In genomic region chr12:63930971-63931370, GRCh38 we compare ENCODE assay signal across 23 cellular contexts.
DNase-seq lines count a peak whose midpoint lies in the region; ATAC-seq and TF ChIP-seq lines count a peak whose summit lies in the region.
"Had no signal": no experiment of that assay in that cellular context is flagged by ENCODE, and none has a peak within 500 bp of the region (broad histone marks: within the 10 kb centered on the region; RNA-seq: fewer than 3 reads in every experiment).

No MANE protein-coding gene starts in this region.

- peak; percentile 26 for ATAC-seq in activated T-helper 17 cell treated with anti-CD3 and anti-CD28 coated beads, Interleukin-2, amount 50 U/mL, for 72 hours (replicated peaks)
- ATAC-seq in sciatic nerve, result peak; percentile 55
- ATAC-seq: stimulated activated naive CD8-positive, alpha-beta T cell treated with anti-CD3 and anti-CD28 coated beads, Interleukin-15, amount 100 ng/mL, for 72 hours had no signal

- peaks cover 11% of the 10 kb centered on the region for H3K4me1 ChIP-seq in fibroblast of lung (ENCODE audit: control insufficient read depth, extremely low read depth, insufficient read depth, low read length)
- no peaks in the 10 kb centered on the region for H3K4me1 ChIP-seq in SJCRH30
- H3K4me1 ChIP-seq in neural progenitor cell, result no peaks in the 10 kb centered on the region
- no peaks in the 10 kb centered on the region for H3K4me1 ChIP-seq in endodermal cell (ENCODE audit: control insufficient read depth, insufficient read depth, low read length)
- no peaks in the 10 kb centered on the region for H3K4me1 ChIP-seq in ascending aorta
- H3K4me1 ChIP-seq: BLaER1, parathyroid adenoma had no signal

- H3K9ac ChIP-seq in fibroblast of lung (ENCODE audit: insufficient read depth, low read length) (no peak overlapping the region), neural progenitor cell (no peak overlapping the region), endodermal cell (ENCODE audit: extremely low read depth, low read length, poor library complexity, severe bottlenecking) (no peak overlapping the region)
- H3K9ac ChIP-seq: BLaER1, parathyroid adenoma had no signal

- H3K9me3 ChIP-seq in fibroblast of lung (ENCODE audit: control insufficient read depth, insufficient read depth, low read depth, low read length), result no peaks in the 10 kb centered on the region
- H3K9me3 ChIP-seq in SJCRH30 (replicated peaks), result no peaks in the 10 kb centered on the region
- H3K9me3 ChIP-seq in neural progenitor cell (ENCODE audit: low read depth), result no peaks in the 10 kb centered on the region
- no peaks in the 10 kb centered on the region for H3K9me3 ChIP-seq in endodermal cell (ENCODE audit: control insufficient read depth, low read length)
- no peaks in the 10 kb centered on the region for H3K9me3 ChIP-seq in ascending aorta
- H3K9me3 ChIP-seq: BLaER1, heart left ventricle, vagina had no signal

- H3K27me3 Mint-ChIP-seq in activated T-helper 17 cell treated with anti-CD3 and anti-CD28 coated beads, Interleukin-2, amount 50 U/mL, for 72 hours, result peaks cover 35% of the 10 kb centered on the region
- H3K27me3 Mint-ChIP-seq in neural progenitor cell (ENCODE audit: insufficient read depth, low read depth) (no peaks in the 10 kb centered on the region), endodermal cell (ENCODE audit: insufficient read depth) (no peaks in the 10 kb centered on the region)

- H2AFZ ChIP-seq in fibroblast of lung (ENCODE audit: low read length) (no peak overlapping the region), neural progenitor cell (replicated peaks) (no peak overlapping the region)
- H2AFZ ChIP-seq: parathyroid adenoma had no signal

- H3K27ac ChIP-seq in fibroblast of lung (ENCODE audit: insufficient read depth, low read length) (peak overlapping the region; percentile 18), SJCRH30 (no peak overlapping the region), neural progenitor cell (no peak overlapping the region), endodermal cell (ENCODE audit: low read depth, low read length) (no peak overlapping the region), ascending aorta (no peak overlapping the region)
- H3K27ac ChIP-seq: BLaER1, heart left ventricle, parathyroid adenoma, vagina had no signal

- no peaks in the 10 kb centered on the region for H3F3A ChIP-seq in neural progenitor cell (ENCODE audit: low read depth)

- H4K20me1 ChIP-seq in fibroblast of lung (ENCODE audit: control insufficient read depth, extremely low read depth, insufficient read depth, low read length) (no peaks in the 10 kb centered on the region), neural progenitor cell (ENCODE audit: low read depth) (no peaks in the 10 kb centered on the region)
- H4K20me1 ChIP-seq: BLaER1 had no signal

- H3K4me3 Mint-ChIP-seq in activated T-helper 17 cell treated with anti-CD3 and anti-CD28 coated beads, Interleukin-2, amount 50 U/mL, for 72 hours, result no peak overlapping the region
- H3K4me3 Mint-ChIP-seq in neural progenitor cell (no peak overlapping the region), endodermal cell (no peak overlapping the region)
- H3K4me3 Mint-ChIP-seq: activated naive CD4-positive, alpha-beta T cell treated with anti-CD3 and anti-CD28 coated beads for 36 hours; stimulated activated naive CD8-positive, alpha-beta T cell treated with anti-CD3 and anti-CD28 coated beads, Interleukin-15, amount 100 ng/mL, for 72 hours had no signal

- WGBS in endodermal cell (ENCODE audit: insufficient coverage in 1 of 2, insufficient read length in 1 of 2), 2 experiments, result 83 to 89% methylated on average over 2 to 3 of the region's 3 CpGs

- no peaks in the 10 kb centered on the region for H3K27me3 ChIP-seq in fibroblast of lung (ENCODE audit: control insufficient read depth, insufficient read depth, low read length)
- no peaks in the 10 kb centered on the region for H3K27me3 ChIP-seq in SJCRH30
- no peaks in the 10 kb centered on the region for H3K27me3 ChIP-seq in neural progenitor cell
- no peaks in the 10 kb centered on the region for H3K27me3 ChIP-seq in endodermal cell (ENCODE audit: control insufficient read depth, insufficient read depth, low read length, poor library complexity, severe bottlenecking)
- no peaks in the 10 kb centered on the region for H3K27me3 ChIP-seq in ascending aorta
- H3K27me3 ChIP-seq: BLaER1, heart left ventricle, vagina had no signal

- H3K79me2 ChIP-seq in fibroblast of lung (ENCODE audit: control insufficient read depth, insufficient read depth, low read length), result peaks cover 74% of the 10 kb centered on the region
- no peaks in the 10 kb centered on the region for H3K79me2 ChIP-seq in neural progenitor cell (ENCODE audit: low read depth)

- no peaks in the 10 kb centered on the region for H3K9me3 Mint-ChIP-seq in activated T-helper 17 cell treated with anti-CD3 and anti-CD28 coated beads, Interleukin-2, amount 50 U/mL, for 72 hours
- peaks cover 9% of the 10 kb centered on the region for H3K9me3 Mint-ChIP-seq in neural progenitor cell
- H3K9me3 Mint-ChIP-seq in endodermal cell, result peaks cover 2% of the 10 kb centered on the region
- H3K9me3 Mint-ChIP-seq: activated naive CD4-positive, alpha-beta T cell treated with anti-CD3 and anti-CD28 coated beads for 36 hours; stimulated activated naive CD8-positive, alpha-beta T cell treated with anti-CD3 and anti-CD28 coated beads, Interleukin-15, amount 100 ng/mL, for 72 hours had no signal

- peak overlapping the region; percentile 55 for H3K4me2 ChIP-seq in fibroblast of lung (ENCODE audit: extremely low read depth, insufficient read depth, low read length)
- no peak overlapping the region for H3K4me2 ChIP-seq in neural progenitor cell
- H3K4me2 ChIP-seq: BLaER1 had no signal

- H3K4me3 ChIP-seq in fibroblast of lung (replicated peaks in 1 of 4; ENCODE audit: control extremely low read depth in 1 of 4, insufficient read depth in 1 of 4, low read depth in 3 of 4, low read length in 4 of 4) (peak overlapping the region in 1 of 4 experiments; percentile 18), SJCRH30 (no peak overlapping the region), neural progenitor cell (no peak overlapping the region), endodermal cell (ENCODE audit: low read length) (no peak overlapping the region), ascending aorta (no peak overlapping the region)
- H3K4me3 ChIP-seq: BLaER1, heart left ventricle, vagina had no signal

- H3K27ac Mint-ChIP-seq in activated T-helper 17 cell treated with anti-CD3 and anti-CD28 coated beads, Interleukin-2, amount 50 U/mL, for 72 hours, result no peak overlapping the region
- H3K27ac Mint-ChIP-seq in neural progenitor cell (no peak overlapping the region), endodermal cell (no peak overlapping the region)
- H3K27ac Mint-ChIP-seq: activated naive CD4-positive, alpha-beta T cell treated with anti-CD3 and anti-CD28 coated beads for 36 hours; stimulated activated naive CD8-positive, alpha-beta T cell treated with anti-CD3 and anti-CD28 coated beads, Interleukin-15, amount 100 ng/mL, for 72 hours had no signal

- intact Hi-C loops in sciatic nerve (cut with DNase I) (no loop called here), ascending aorta (cut with DNase I) (no loop called here)

- H3K36me3 ChIP-seq in fibroblast of lung (ENCODE audit: control insufficient read depth, insufficient read depth, low read length) (peaks cover 1% of the 10 kb centered on the region), SJCRH30 (no peaks in the 10 kb centered on the region), neural progenitor cell (no peaks in the 10 kb centered on the region), endodermal cell (ENCODE audit: control insufficient read depth, insufficient read depth, low read length) (no peaks in the 10 kb centered on the region), ascending aorta (no peaks in the 10 kb centered on the region)
- H3K36me3 ChIP-seq: BLaER1, heart left ventricle, vagina had no signal

- no peaks in the 10 kb centered on the region for H3K36me3 Mint-ChIP-seq in activated T-helper 17 cell treated with anti-CD3 and anti-CD28 coated beads, Interleukin-2, amount 50 U/mL, for 72 hours (ENCODE audit: low read depth)
- H3K36me3 Mint-ChIP-seq in neural progenitor cell (peaks cover 7% of the 10 kb centered on the region), endodermal cell (ENCODE audit: low read depth) (no peaks in the 10 kb centered on the region)

- DNase-seq in GM04503 (ENCODE audit: low read depth) (peak; percentile 67), fibroblast of lung (ENCODE audit: low read depth in 2 of 2) (peak; percentile 59 to 73), sciatic nerve (ENCODE audit: low spot score) (no peak), SJCRH30 (no peak), neural progenitor cell (ENCODE audit: low spot score) (no peak), endodermal cell (no peak), ascending aorta (ENCODE audit: low spot score in 2 of 2) (no peak)
- DNase-seq: activated CD4-positive, CD25-positive, alpha-beta regulatory T cell treated with anti-CD3 and anti-CD28 coated beads, Interleukin-2, amount 50 U/mL, for 72 hours; activated CD8-positive, alpha-beta memory T cell treated with anti-CD3 and anti-CD28 coated beads, Interleukin-2, amount 50 U/mL, for 4 hours; activated naive CD4-positive, alpha-beta T cell treated with anti-CD3 and anti-CD28 coated beads for 36 hours; caudate nucleus; effector memory CD4-positive, alpha-beta T cell; heart left ventricle; KBM-7; kidney glomerular epithelial cell; NCI-H1105 treated with DMSO at 0.1 percent for 48 hours; Right ventricle myocardium superior; stimulated activated CD4-positive, alpha-beta T cell treated with anti-CD3 and anti-CD28 coated beads, Interleukin-12 subunit alpha, Interleukin-12 subunit beta, amount 100 ng/mL, for 4 hours; stimulated activated naive CD8-positive, alpha-beta T cell treated with anti-CD3 and anti-CD28 coated beads, Interleukin-15, amount 100 ng/mL, for 72 hours had no signal

- no peak for TF ChIP-seq CTCF in fibroblast of lung (conservative IDR thresholded peaks at IDR 0.05 in 1 of 2, IDR thresholded peaks at IDR 0.05 in 1 of 2; ENCODE audit: low read depth in 1 of 2, low read length in 2 of 2)
- no peak for TF ChIP-seq CTCF in neural progenitor cell (IDR thresholded peaks at IDR 0.05)
- TF ChIP-seq CTCF in endodermal cell (conservative IDR thresholded peaks at IDR 0.05), result no peak
- no peak for TF ChIP-seq CTCF in ascending aorta (IDR thresholded peaks at IDR 0.05)

- no peaks in the 10 kb centered on the region for H3K4me1 Mint-ChIP-seq in activated T-helper 17 cell treated with anti-CD3 and anti-CD28 coated beads, Interleukin-2, amount 50 U/mL, for 72 hours
- H3K4me1 Mint-ChIP-seq in neural progenitor cell (no peaks in the 10 kb centered on the region), endodermal cell (peaks cover 6% of the 10 kb centered on the region)
- H3K4me1 Mint-ChIP-seq: stimulated activated naive CD8-positive, alpha-beta T cell treated with anti-CD3 and anti-CD28 coated beads, Interleukin-15, amount 100 ng/mL, for 72 hours had no signal

Comparison
In these comparisons a context has a peak if more than half of its experiments do, and no peak if none do; other contexts are left out.
1. DNase-seq: peak in GM04503 (single experiment) and fibroblast of lung (2 of 2); none in sciatic nerve (single experiment), SJCRH30 (0 of 2), neural progenitor cell (single experiment), endodermal cell (single experiment) and ascending aorta (0 of 2).